1 cellular context compared by ENCODE assay signal in genomic region chr16:3717235-3718018, GRCh38.
A peak's percentile ranks its signal among the peaks of the same experiment; 100 is the strongest.
TF ChIP-seq lines count a peak whose summit lies in the region.

Gene TRAP1, minus strand, starts transcription at chr16:3717524. Its CDS starts 16 bp downstream, at chr16:3717508.

TF ChIP-seq in A549, 52 proteins besides CTCF, POLR2A, EP300 and RAD21 (continued from another document):
- TF ChIP-seq HOXA7 (CRISPR knock-in tag; IDR thresholded peaks at IDR 0.05) (no peak), E2F6 (IDR thresholded peaks at IDR 0.05; ENCODE audit: borderline replicate concordance, low read depth) (peak; percentile 80), FOSL2 (IDR thresholded peaks at IDR 0.05) (no peak), FOSL2 (CRISPR knock-in tag; IDR thresholded peaks at IDR 0.05) (peak; percentile 50; the same call in 1 of the 2 replicates), HOXB5 (CRISPR knock-in tag; IDR thresholded peaks at IDR 0.05) (peak; percentile 51; the same call in 1 of the 2 replicates), MYC (IDR thresholded peaks at IDR 0.05; ENCODE audit: borderline replicate concordance, low read length) (peak; percentile 96), SREBF2 (IDR thresholded peaks at IDR 0.05) (no peak), JUNB (IDR thresholded peaks at IDR 0.05) (no peak), FOSB (CRISPR knock-in tag; IDR thresholded peaks at IDR 0.05) (no peak), CBX8 (IDR thresholded peaks at IDR 0.05) (no peak), RARB (CRISPR knock-in tag; IDR thresholded peaks at IDR 0.05) (no peak), PHF8 (IDR thresholded peaks at IDR 0.05; ENCODE audit: borderline replicate concordance, low read depth) (peak; percentile 98), CHD2 (IDR thresholded peaks at IDR 0.05; ENCODE audit: low read length, partially characterized antibody) (no peak), MAX (IDR thresholded peaks at IDR 0.05) (peak; percentile 96), NFE2L2 (conservative IDR thresholded peaks at IDR 0.05; ENCODE audit: low read length) (no peak), BHLHE40 (IDR thresholded peaks at IDR 0.05; ENCODE audit: low read depth, low read length) (no peak), BCL3 (IDR thresholded peaks at IDR 0.05) (peak; percentile 93), HOXB13 (CRISPR knock-in tag; IDR thresholded peaks at IDR 0.05; ENCODE audit: low read depth) (no peak), KDM5A (IDR thresholded peaks at IDR 0.05) (peak; percentile 71), MAZ (IDR thresholded peaks at IDR 0.05; ENCODE audit: borderline replicate concordance, low read depth, low read length) (no peak), CBX2 (IDR thresholded peaks at IDR 0.05; ENCODE audit: borderline replicate concordance, low read depth) (no peak), HMGXB4 (CRISPR knock-in tag; IDR thresholded peaks at IDR 0.05; ENCODE audit: borderline replicate concordance) (no peak; the same call in 1 of the 2 replicates), ZC3H11A (IDR thresholded peaks at IDR 0.05) (no peak), RNF2 (IDR thresholded peaks at IDR 0.05; ENCODE audit: borderline replicate concordance, low read depth) (no peak), RFX5 (IDR thresholded peaks at IDR 0.05) (peak; percentile 49; the same call in 1 of the 2 replicates), ESRRA (IDR thresholded peaks at IDR 0.05; ENCODE audit: borderline replicate concordance, low read length) (peak; percentile 72; the same call in 1 of the 2 replicates), FOXS1 (CRISPR knock-in tag; IDR thresholded peaks at IDR 0.05) (no peak), JUN (IDR thresholded peaks at IDR 0.05) (peak; percentile 62 to 96; a peak in 4 of 5 replicates), EHMT2 (IDR thresholded peaks at IDR 0.05; ENCODE audit: low read depth) (no peak)
